In the genomic region with DNA sequence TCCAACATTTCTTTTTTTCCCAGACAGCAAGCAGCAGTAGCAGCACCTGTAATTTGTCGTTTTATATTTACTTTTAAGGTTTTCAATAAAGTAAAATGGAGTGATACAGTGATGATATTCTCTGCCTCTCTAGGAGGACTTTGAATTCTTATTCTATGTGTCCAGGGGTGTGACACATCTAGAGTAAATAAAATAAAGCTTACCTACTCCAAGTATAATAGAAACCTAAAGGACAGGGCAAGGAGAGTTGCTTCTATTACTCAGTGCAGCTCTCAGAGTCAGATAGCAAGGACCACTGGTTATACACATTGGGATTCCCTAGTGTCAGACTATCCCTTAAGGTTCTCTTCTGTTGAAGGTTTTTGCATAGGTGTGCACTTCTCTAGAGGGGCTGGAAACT, we compare ENCODE assay signal across 14 cellular contexts.
"Had no signal": no experiment of that assay in that cellular context is flagged by ENCODE, and none has a peak within 500 bp of the region (broad histone marks: within the 10 kb centered on the region; RNA-seq: fewer than 3 reads in every experiment).

No MANE protein-coding gene starts in this region.

- H3K36me3 ChIP-seq: SJCRH30 had no signal

- H3K27ac ChIP-seq: SJCRH30 had no signal

- H3K4me1 ChIP-seq: SJCRH30 had no signal

- H3K4me3 ChIP-seq: SJCRH30 had no signal

- H3K9me3 ChIP-seq: SJCRH30 had no signal

- H3K27me3 ChIP-seq: SJCRH30 had no signal

- ATAC-seq: Panc1, SK-N-SH treated with all-trans-retinoic acid at 6 μM for 48 hours had no signal

- DNase-seq: KBM-7, NCI-H1092, NCI-H1105 treated with DMSO at 0.1 percent for 48 hours, NCI-H1417 treated with DMSO at 0.1 percent for 48 hours, NCI-H1694 treated with DMSO at 0.1 percent for 48 hours, NCI-H1930, NCI-H2227 treated with DMSO at 0.1 percent for 48 hours, NCI-H524, NCI-H526 treated with DMSO at 0.1 percent for 48 hours, NCI-H774, SHP77 treated with DMSO at 0.1 percent for 48 hours, SJCRH30 had no signal
